11 cellular contexts compared by ENCODE assay signal in genomic region chr16:83948914-83949723, GRCh38. TPM values are rescaled to one million over a fixed set of nuclear protein-coding genes. Genes with fewer than 3 reads are reported as not detected.
DNase-seq lines count a peak whose midpoint lies in the region; ATAC-seq, FAIRE-seq and TF ChIP-seq lines count a peak whose summit lies in the region.
"Had no signal": no experiment of that assay in that cellular context is flagged by ENCODE, and none has a peak within 500 bp of the region (broad histone marks: within the 10 kb centered on the region; RNA-seq: fewer than 3 reads in every experiment).

No MANE protein-coding gene starts in this region.

- H3K27ac ChIP-seq in HCT116 (ENCODE audit: low read depth, low read length) = 0 out of 2 replicates have a peak overlapping the region, but pooled peaks have one; percentile 9
- H3K27ac ChIP-seq in HepG2 (ENCODE audit: extremely low read length, insufficient read depth, low read length) = no peak overlapping the region
- H3K27ac ChIP-seq in neuronal stem cell (replicated peaks; ENCODE audit: low read length) = no peak overlapping the region
- H3K27ac ChIP-seq in tibial artery = no peak overlapping the region

- no peak overlapping the region for H2BK120ac ChIP-seq in neuronal stem cell (ENCODE audit: low read depth, low read length)

- in situ Hi-C loops in HepG2 (cut with HindIII; ENCODE audit: extremely low pct_ligation_motif_present, low pct_unique_long_range_greater_than_20kb) = no loop called here

- H3K36me3 Mint-ChIP-seq in stimulated activated memory B cell treated with anti-CD40 and anti-IgM and Interleukin-4, amounts not matched to agents 10 μg/mL and 1 μg/mL and 100 μg/mL, for 72 hours = no peaks in the 10 kb centered on the region
- H3K36me3 Mint-ChIP-seq: CD4-positive, CD25-positive, alpha-beta regulatory T cell had no signal

- no peaks in the 10 kb centered on the region for H3K36me3 ChIP-seq in HCT116 (ENCODE audit: control insufficient read depth in 1 of 2, insufficient read depth in 2 of 2, low read length in 2 of 2)
- H3K36me3 ChIP-seq in HepG2 (replicated peaks in 1 of 2; ENCODE audit: control insufficient read depth in 1 of 2, insufficient read depth in 2 of 2, low read length in 2 of 2) = no peaks in the 10 kb centered on the region
- no peaks in the 10 kb centered on the region for H3K36me3 ChIP-seq in neuronal stem cell (replicated peaks in 1 of 2; ENCODE audit: control insufficient read depth in 2 of 2, insufficient read depth in 2 of 2, low read length in 2 of 2)
- H3K36me3 ChIP-seq in tibial artery = peaks cover 0 to 10% (median 0%) of the 10 kb centered on the region in 3 donors

- BruUV-seq in HCT116 (replicated peaks; lab: Mats Ljungman, UMichigan) (no TSS peak), HepG2 (replicated peaks; lab: Mats Ljungman, UMichigan) (no TSS peak)

- peak in 1 of 2 experiments; percentile 87; a peak in 2 of 4 replicates for TF ChIP-seq EP300 in HepG2 (IDR thresholded peaks at IDR 0.05; ENCODE audit: low read depth in 2 of 2, low read length in 2 of 2)
- peak; percentile 80 for TF ChIP-seq EP300 in HepG2 (CRISPR knock-in tag; IDR thresholded peaks at IDR 0.05; ENCODE audit: borderline replicate concordance)

- no peaks in the 10 kb centered on the region for H3K27me3 ChIP-seq in HCT116 (ENCODE audit: insufficient read depth, low read length)
- H3K27me3 ChIP-seq in HepG2 (ENCODE audit: control insufficient read depth in 1 of 2, insufficient read depth in 2 of 2, low read length in 2 of 2) = peaks cover 0 to 3% of the 10 kb centered on the region in 2 experiments; a peak in 1 of 5 replicates
- peaks cover 0 to 2% (median 0%) of the 10 kb centered on the region in 3 experiments for H3K27me3 ChIP-seq in neuronal stem cell (ENCODE audit: control insufficient read depth in 3 of 3, insufficient read depth in 3 of 3, low read depth in 1 of 3, low read length in 3 of 3)
- H3K27me3 ChIP-seq in tibial artery = no peaks in the 10 kb centered on the region

- no peak overlapping the region for H2BK5ac ChIP-seq in neuronal stem cell (ENCODE audit: low read length)

- H3K9me3 Mint-ChIP-seq in stimulated activated memory B cell treated with anti-CD40 and anti-IgM and Interleukin-4, amounts not matched to agents 10 μg/mL and 1 μg/mL and 100 μg/mL, for 72 hours = no peaks in the 10 kb centered on the region
- H3K9me3 Mint-ChIP-seq: CD4-positive, CD25-positive, alpha-beta regulatory T cell had no signal

- ATAC-seq in HCT116 (no peak), HepG2 (no peak)
- no peak for ATAC-seq in stimulated activated memory B cell treated with anti-CD40 and anti-IgM and Interleukin-4, amounts not matched to agents 10 μg/mL and 1 μg/mL and 100 μg/mL, for 72 hours

- WGBS in HepG2 (ENCODE audit: low lambda C conversion rate) = 1% methylated on average over 12 of the region's 13 CpGs
- no CpG with 5 or more reads among the region's 13 CpGs for WGBS in neuronal stem cell (ENCODE audit: extremely low coverage in 2 of 2, insufficient read length in 2 of 2, insufficient replicate concordance in 1 of 2), 2 donors

- H3K9ac ChIP-seq in HCT116 (ENCODE audit: low read length) (no peak overlapping the region), HepG2 (ENCODE audit: insufficient read depth, low read depth, low read length) (no peak overlapping the region), neuronal stem cell (ENCODE audit: low read depth, low read length, poor library complexity) (no peak overlapping the region)

- H3K4me3 ChIP-seq in HCT116 (replicated peaks in 1 of 2; ENCODE audit: low read depth in 1 of 2, low read length in 2 of 2) (no peak overlapping the region), HepG2 (replicated peaks in 1 of 3; ENCODE audit: insufficient read depth in 1 of 3, low read depth in 2 of 3, low read length in 3 of 3) (peak overlapping the region in 1 of 3 experiments; percentile 6; a peak in 1 of 6 replicates), neuronal stem cell (ENCODE audit: low read length in 2 of 2) (no peak overlapping the region), tibial artery (no peak overlapping the region)

- H4K20me1 ChIP-seq in HCT116 (ENCODE audit: insufficient read depth) = no peaks in the 10 kb centered on the region
- H4K20me1 ChIP-seq in HepG2 (ENCODE audit: insufficient read depth, low read length) = peaks cover 5% of the 10 kb centered on the region

- no peak overlapping the region for H3K4me2 ChIP-seq in HCT116 (ENCODE audit: low read length)
- peak overlapping the region; percentile 62 for H3K4me2 ChIP-seq in HepG2 (ENCODE audit: low read depth, low read length)
- no peak overlapping the region for H3K4me2 ChIP-seq in neuronal stem cell (ENCODE audit: insufficient read depth, low read length, poor library complexity, severe bottlenecking)

- H3K27me3 Mint-ChIP-seq in stimulated activated memory B cell treated with anti-CD40 and anti-IgM and Interleukin-4, amounts not matched to agents 10 μg/mL and 1 μg/mL and 100 μg/mL, for 72 hours = peaks cover 8% of the 10 kb centered on the region
- H3K27me3 Mint-ChIP-seq: CD4-positive, CD25-positive, alpha-beta regulatory T cell had no signal

- POLR2A ChIA-PET in HCT116 (lab: Charles Lee) (interaction anchor here (1.2 kb wide), 1 partner anchor 20 kb away, joined by 3 read pairs; no protein-coding TSS in a partner anchor), HepG2 (lab: Yijun Ruan, JAX) (interaction anchor here (0.6 kb wide), 1 partner anchor 575 kb away, joined by 6 read pairs; no protein-coding TSS in a partner anchor)

- H3K4me1 Mint-ChIP-seq in stimulated activated memory B cell treated with anti-CD40 and anti-IgM and Interleukin-4, amounts not matched to agents 10 μg/mL and 1 μg/mL and 100 μg/mL, for 72 hours = peaks cover 19% of the 10 kb centered on the region

- no peaks in the 10 kb centered on the region for H3K9me3 ChIP-seq in HCT116 (ENCODE audit: control insufficient read depth in 1 of 2, insufficient read depth in 1 of 2, low read depth in 1 of 2, low read length in 2 of 2)
- H3K9me3 ChIP-seq in HepG2 (ENCODE audit: low read length) = no peaks in the 10 kb centered on the region
- H3K9me3 ChIP-seq in neuronal stem cell (replicated peaks in 1 of 2; ENCODE audit: control insufficient read depth in 2 of 2, insufficient read depth in 1 of 2, low read depth in 1 of 2, low read length in 2 of 2) = no peaks in the 10 kb centered on the region
- no peaks in the 10 kb centered on the region for H3K9me3 ChIP-seq in tibial artery

- no peaks in the 10 kb centered on the region for H3K79me2 ChIP-seq in HCT116 (ENCODE audit: insufficient read depth, low read length)
- H3K79me2 ChIP-seq in HepG2 (ENCODE audit: insufficient read depth, low read length) = peaks cover 6% of the 10 kb centered on the region

- peaks cover 12 to 20% of the 10 kb centered on the region in 2 experiments for H3K4me1 ChIP-seq in HCT116 (ENCODE audit: control insufficient read depth in 1 of 2, insufficient read depth in 2 of 2, low read length in 2 of 2)
- H3K4me1 ChIP-seq in HepG2 (ENCODE audit: insufficient read depth, low read length) = peaks cover 84% of the 10 kb centered on the region
- H3K4me1 ChIP-seq in neuronal stem cell (ENCODE audit: control insufficient read depth in 2 of 2, insufficient read depth in 1 of 2, low read depth in 1 of 2, low read length in 2 of 2) = peaks cover 6 to 15% of the 10 kb centered on the region in 2 donors
- peaks cover 0 to 20% (median 12%) of the 10 kb centered on the region in 4 donors for H3K4me1 ChIP-seq in tibial artery

- H2AFZ ChIP-seq in HCT116 (ENCODE audit: low read depth, low read length, poor library complexity, severe bottlenecking) (no peak overlapping the region), HepG2 (ENCODE audit: low read length) (no peak overlapping the region), neuronal stem cell (ENCODE audit: low read length) (no peak overlapping the region)

- peak; percentile 4 for FAIRE-seq in HepG2 (lab: Jason Lieb, UNC)

- H2AK5ac ChIP-seq in neuronal stem cell (ENCODE audit: low read depth, low read length) = peak overlapping the region; percentile 7

- CTCF ChIA-PET in HCT116 (lab: Charles Lee) = no interaction called here
- CTCF ChIA-PET in HepG2 (lab: Yijun Ruan, JAX; ENCODE audit: low intra/inter-chr PET ratio, low total read pairs) = no interaction called here

- H3K4ac ChIP-seq in neuronal stem cell (ENCODE audit: low read length) = no peak overlapping the region

- TF ChIP-seq POLR2A in HCT116 (IDR thresholded peaks at IDR 0.05; ENCODE audit: borderline replicate concordance, extremely low read depth, insufficient read depth, insufficient read length) = no peak
- TF ChIP-seq POLR2A in HepG2 (IDR thresholded peaks at IDR 0.05; ENCODE audit: insufficient read depth in 1 of 2, low read depth in 2 of 2, low read length in 2 of 2) = no peak

- DNase-seq in HCT116 (ENCODE audit: low read depth, low spot score) (no peak), HepG2 (ENCODE audit: low spot score) (peak; percentile 78), neuronal stem cell (ENCODE audit: low spot score) (no peak), tibial artery (no peak), NCI-H2196 (lab: John Stamatoyannopoulos, UW; ENCODE audit: unreplicated experiment) (no peak)
- DNase-seq: Calu3; CD4-positive, CD25-positive, alpha-beta regulatory T cell; DMS 273 treated with DMSO at 0.1 percent for 48 hours had no signal

- H4K8ac ChIP-seq in neuronal stem cell (ENCODE audit: low read depth, low read length) = no peak overlapping the region

- peaks cover 2% of the 10 kb centered on the region for H3K79me1 ChIP-seq in neuronal stem cell (ENCODE audit: low read depth, low read length)

- no peak overlapping the region for H3K27ac Mint-ChIP-seq in stimulated activated memory B cell treated with anti-CD40 and anti-IgM and Interleukin-4, amounts not matched to agents 10 μg/mL and 1 μg/mL and 100 μg/mL, for 72 hours
- H3K27ac Mint-ChIP-seq: CD4-positive, CD25-positive, alpha-beta regulatory T cell had no signal

- H3K4me3 Mint-ChIP-seq in stimulated activated memory B cell treated with anti-CD40 and anti-IgM and Interleukin-4, amounts not matched to agents 10 μg/mL and 1 μg/mL and 100 μg/mL, for 72 hours = no peak overlapping the region

- no peak for TF ChIP-seq CTCF in HCT116 (IDR thresholded peaks at IDR 0.05 in 2 of 3, conservative IDR thresholded peaks at IDR 0.05 in 1 of 3; ENCODE audit: borderline replicate concordance in 1 of 3, insufficient read depth in 1 of 3, low read depth in 2 of 3, low read length in 2 of 3)
- TF ChIP-seq CTCF in HepG2 (CRISPR knock-in tag; IDR thresholded peaks at IDR 0.05) = 0 out of 2 replicates have a peak, but pooled peaks have one; percentile 13
- TF ChIP-seq CTCF in tibial artery (IDR thresholded peaks at IDR 0.05) = no peak

- H2BK15ac ChIP-seq in neuronal stem cell (ENCODE audit: low read length) = no peak overlapping the region

- intact Hi-C loops in HCT116 (cut with micrococcal nuclease) (no loop called here), HepG2 (cut with micrococcal nuclease; ENCODE audit: unreplicated experiment) (no loop called here), tibial artery (cut with DNase I; ENCODE audit: low total_unique reads) (no loop called here)

- H3K18ac ChIP-seq in neuronal stem cell (ENCODE audit: low read length) = no peak overlapping the region

- no peak overlapping the region for H2BK12ac ChIP-seq in neuronal stem cell (ENCODE audit: low read length)

- no peaks in the 10 kb centered on the region for H3K9me2 ChIP-seq in HCT116 (ENCODE audit: insufficient read depth)

- H3K23ac ChIP-seq in neuronal stem cell (ENCODE audit: low read depth, low read length, poor library complexity) = no peak overlapping the region

- TF ChIP-seq RAD21 in HCT116 (IDR thresholded peaks at IDR 0.05; ENCODE audit: low read depth) (no peak), HepG2 (CRISPR knock-in tag; IDR thresholded peaks at IDR 0.05) (peak; percentile 23; the same call in 1 of the 2 replicates)

- RAD21 ChIA-PET in HCT116 (lab: Charles Lee; ENCODE audit: low non-redundant PET in 1 of 2, low total read pairs in 2 of 2, uncharacterized antibody in 2 of 2, unreplicated experiment in 2 of 2) = no interaction called here

- H3K14ac ChIP-seq in neuronal stem cell (ENCODE audit: low read length) = no peak overlapping the region

- no peak overlapping the region for H4K91ac ChIP-seq in neuronal stem cell (ENCODE audit: low read depth, low read length, poor library complexity)

RNA-seq across cellular contexts. Expression of gene OSGIN1, which starts 3.9 kb away (rescaled TPM):
- total RNA-seq in HCT116 (2021; ENCODE audit: unreplicated experiment) = 19.8 TPM
- 21.7 and 26.8 TPM in 2 replicates for polyA plus RNA-seq in HCT116 (2012)
- total RNA-seq in HepG2 (2016; rRNA removed; fragmentation: Illumina TruSeq; extraction: Trizol) = 18.1 and 27.1 TPM in 2 replicates
- 11.4 and 11.5 TPM in 2 replicates for total RNA-seq in HepG2 (2016; cell fraction: cytosol; rRNA removed; fragmentation: Illumina TruSeq; extraction: Trizol; ENCODE audit: low read depth)
- total RNA-seq in HepG2 (2016; cell fraction: insoluble cytoplasmic fraction; rRNA removed; fragmentation: Illumina TruSeq; extraction: Trizol) = 18.2 and 24.7 TPM in 2 replicates
- total RNA-seq in HepG2 (2016; cell fraction: membrane; rRNA removed; fragmentation: Illumina TruSeq; extraction: Trizol) = 21.9 and 22.1 TPM in 2 replicates
- total RNA-seq in HepG2 (2016; cell fraction: nucleus; rRNA removed; fragmentation: Illumina TruSeq; extraction: Trizol) = 32.7 and 36.4 TPM in 2 replicates
- 20.5 and 26.5 TPM in 2 replicates for polyA plus RNA-seq in HepG2 (2011; rRNA removed)
- 14.6 and 23.2 TPM in 2 replicates for polyA plus RNA-seq in HepG2 (2011; cell fraction: cytosol; rRNA removed)
- polyA plus RNA-seq in HepG2 (2011; cell fraction: nucleus; rRNA removed) = 50.0 and 59.1 TPM in 2 replicates
- 20.8 and 24.1 TPM in 2 replicates for polyA plus RNA-seq in HepG2 (2012)
- polyA plus RNA-seq in HepG2 (2016; cell fraction: cytosol; fragmentation: Illumina TruSeq; extraction: Trizol; ENCODE audit: low read depth) = 5.0 and 5.2 TPM in 2 replicates
- polyA plus RNA-seq in HepG2 (2016; cell fraction: insoluble cytoplasmic fraction; fragmentation: Illumina TruSeq; extraction: Trizol; ENCODE audit: low read depth) = 24.2 and 30.6 TPM in 2 replicates
- polyA plus RNA-seq in HepG2 (2016; cell fraction: membrane; fragmentation: Illumina TruSeq; extraction: Trizol; ENCODE audit: low read depth) = 6.9 and 8.0 TPM in 2 replicates
- polyA plus RNA-seq in HepG2 (2016; cell fraction: nucleus; fragmentation: Illumina TruSeq; extraction: Trizol; ENCODE audit: insufficient read depth, low read depth) = 47.7 and 49.4 TPM in 2 replicates
- polyA minus RNA-seq in HepG2 (2011; rRNA and poly(A)+ RNA removed; ENCODE audit: low replicate concordance) = 5.0 and 29.3 TPM in 2 replicates
- 11.4 and 16.2 TPM in 2 replicates for polyA minus RNA-seq in HepG2 (2011; cell fraction: cytosol; rRNA and poly(A)+ RNA removed)
- polyA minus RNA-seq in HepG2 (2011; cell fraction: nucleus; rRNA and poly(A)+ RNA removed) = 49.3 and 51.1 TPM in 2 replicates
- polyA plus RNA-seq in neuronal stem cell (2013, experiment 1 of 2) = 0.20 TPM
- 0.25 TPM for polyA plus RNA-seq in neuronal stem cell (2013, experiment 2 of 2)

RNA-seq across cellular contexts. Expression of gene NECAB2, which starts 18.9 kb away (rescaled TPM):
- total RNA-seq in HCT116 (2021; ENCODE audit: unreplicated experiment) (0.61 TPM), HepG2 (2016; rRNA removed; fragmentation: Illumina TruSeq; extraction: Trizol) (0.49 TPM in 1 of 2 replicates, not detected in the other)
- polyA plus RNA-seq in HCT116 (2012) = 0.80 and 1.0 TPM in 2 replicates
- total RNA-seq in HepG2 (2016; cell fraction: cytosol; rRNA removed; fragmentation: Illumina TruSeq; extraction: Trizol; ENCODE audit: low read depth) = not detected in 2 replicates
- not detected in 2 replicates for total RNA-seq in HepG2 (2016; cell fraction: insoluble cytoplasmic fraction; rRNA removed; fragmentation: Illumina TruSeq; extraction: Trizol)
- not detected in 2 replicates for total RNA-seq in HepG2 (2016; cell fraction: membrane; rRNA removed; fragmentation: Illumina TruSeq; extraction: Trizol)
- total RNA-seq in HepG2 (2016; cell fraction: nucleus; rRNA removed; fragmentation: Illumina TruSeq; extraction: Trizol) = not detected in 2 replicates
- 0.21 TPM in 1 of 2 replicates, not detected in the other for polyA plus RNA-seq in HepG2 (2011; rRNA removed)
- polyA plus RNA-seq in HepG2 (2011; cell fraction: cytosol; rRNA removed) = 0.05 TPM in 1 of 2 replicates, not detected in the other
- 0.77 and 1.2 TPM in 2 replicates for polyA plus RNA-seq in HepG2 (2011; cell fraction: nucleus; rRNA removed)
- not detected in 2 replicates for polyA plus RNA-seq in HepG2 (2012)
- not detected in 2 replicates for polyA plus RNA-seq in HepG2 (2016; cell fraction: cytosol; fragmentation: Illumina TruSeq; extraction: Trizol; ENCODE audit: low read depth)
- not detected in 2 replicates for polyA plus RNA-seq in HepG2 (2016; cell fraction: insoluble cytoplasmic fraction; fragmentation: Illumina TruSeq; extraction: Trizol; ENCODE audit: low read depth)
- not detected in 2 replicates for polyA plus RNA-seq in HepG2 (2016; cell fraction: membrane; fragmentation: Illumina TruSeq; extraction: Trizol; ENCODE audit: low read depth)
- not detected in 2 replicates for polyA plus RNA-seq in HepG2 (2016; cell fraction: nucleus; fragmentation: Illumina TruSeq; extraction: Trizol; ENCODE audit: insufficient read depth, low read depth)
- polyA minus RNA-seq in HepG2 (2011; rRNA and poly(A)+ RNA removed; ENCODE audit: low replicate concordance) = 0.21 TPM in 1 of 2 replicates, not detected in the other
- not detected in 2 replicates for polyA minus RNA-seq in HepG2 (2011; cell fraction: cytosol; rRNA and poly(A)+ RNA removed)
- polyA minus RNA-seq in HepG2 (2011; cell fraction: nucleus; rRNA and poly(A)+ RNA removed) = 0.62 TPM in 1 of 2 replicates, not detected in the other
- 23.1 TPM for polyA plus RNA-seq in neuronal stem cell (2013, experiment 1 of 2)
- 20.8 TPM for polyA plus RNA-seq in neuronal stem cell (2013, experiment 2 of 2)
- total RNA-seq: CD4-positive, CD25-positive, alpha-beta regulatory T cell; Daoy; HT1080 had no signal
- polyA plus RNA-seq: CD4-positive, CD25-positive, alpha-beta regulatory T cell had no signal

RNA-seq across cellular contexts. Expression of gene MLYCD, which starts 50.2 kb away (rescaled TPM):
- total RNA-seq in HCT116 (2021; ENCODE audit: unreplicated experiment) = 3.9 TPM
- polyA plus RNA-seq in HCT116 (2012) = 0.96 and 1.1 TPM in 2 replicates
- 2.8 and 4.0 TPM in 2 replicates for total RNA-seq in HepG2 (2016; rRNA removed; fragmentation: Illumina TruSeq; extraction: Trizol)
- 0.79 and 0.91 TPM in 2 replicates for total RNA-seq in HepG2 (2016; cell fraction: cytosol; rRNA removed; fragmentation: Illumina TruSeq; extraction: Trizol; ENCODE audit: low read depth)
- 2.6 and 3.4 TPM in 2 replicates for total RNA-seq in HepG2 (2016; cell fraction: insoluble cytoplasmic fraction; rRNA removed; fragmentation: Illumina TruSeq; extraction: Trizol)
- 1.7 and 1.9 TPM in 2 replicates for total RNA-seq in HepG2 (2016; cell fraction: membrane; rRNA removed; fragmentation: Illumina TruSeq; extraction: Trizol)
- total RNA-seq in HepG2 (2016; cell fraction: nucleus; rRNA removed; fragmentation: Illumina TruSeq; extraction: Trizol) = 3.8 and 4.8 TPM in 2 replicates
- polyA plus RNA-seq in HepG2 (2011; rRNA removed) = 1.8 and 2.0 TPM in 2 replicates
- 1.4 and 1.5 TPM in 2 replicates for polyA plus RNA-seq in HepG2 (2011; cell fraction: cytosol; rRNA removed)
- 5.0 and 5.9 TPM in 2 replicates for polyA plus RNA-seq in HepG2 (2011; cell fraction: nucleus; rRNA removed)
- polyA plus RNA-seq in HepG2 (2012) = 1.5 and 2.0 TPM in 2 replicates
- 0.28 and 0.36 TPM in 2 replicates for polyA plus RNA-seq in HepG2 (2016; cell fraction: cytosol; fragmentation: Illumina TruSeq; extraction: Trizol; ENCODE audit: low read depth)
- 3.1 and 3.6 TPM in 2 replicates for polyA plus RNA-seq in HepG2 (2016; cell fraction: insoluble cytoplasmic fraction; fragmentation: Illumina TruSeq; extraction: Trizol; ENCODE audit: low read depth)
- polyA plus RNA-seq in HepG2 (2016; cell fraction: membrane; fragmentation: Illumina TruSeq; extraction: Trizol; ENCODE audit: low read depth) = 0.69 and 0.76 TPM in 2 replicates
- 4.2 and 4.4 TPM in 2 replicates for polyA plus RNA-seq in HepG2 (2016; cell fraction: nucleus; fragmentation: Illumina TruSeq; extraction: Trizol; ENCODE audit: insufficient read depth, low read depth)
- polyA minus RNA-seq in HepG2 (2011; rRNA and poly(A)+ RNA removed; ENCODE audit: low replicate concordance) = 1.8 and 5.1 TPM in 2 replicates
- polyA minus RNA-seq in HepG2 (2011; cell fraction: cytosol; rRNA and poly(A)+ RNA removed) = 0.79 and 1.4 TPM in 2 replicates
- 8.5 and 8.8 TPM in 2 replicates for polyA minus RNA-seq in HepG2 (2011; cell fraction: nucleus; rRNA and poly(A)+ RNA removed)
- 1.1 TPM for polyA plus RNA-seq in neuronal stem cell (2013, experiment 1 of 2)
- 1.2 TPM for polyA plus RNA-seq in neuronal stem cell (2013, experiment 2 of 2)

Comparison
In these comparisons a context has a peak if more than half of its experiments do, and no peak if none do; other contexts are left out.
1. Of the 20 proteins assayed by ChIP-seq in both HepG2 and HCT116: peak only in HepG2: CTCF, ELF1, MAX, RAD21, YY1, ZBTB33 and 1 more; only in HCT116: none; in both: none; in neither: 12; mixed calls (peak in some experiments, not most) for 1.